8 cellular contexts compared by ENCODE assay signal in the genomic region with DNA sequence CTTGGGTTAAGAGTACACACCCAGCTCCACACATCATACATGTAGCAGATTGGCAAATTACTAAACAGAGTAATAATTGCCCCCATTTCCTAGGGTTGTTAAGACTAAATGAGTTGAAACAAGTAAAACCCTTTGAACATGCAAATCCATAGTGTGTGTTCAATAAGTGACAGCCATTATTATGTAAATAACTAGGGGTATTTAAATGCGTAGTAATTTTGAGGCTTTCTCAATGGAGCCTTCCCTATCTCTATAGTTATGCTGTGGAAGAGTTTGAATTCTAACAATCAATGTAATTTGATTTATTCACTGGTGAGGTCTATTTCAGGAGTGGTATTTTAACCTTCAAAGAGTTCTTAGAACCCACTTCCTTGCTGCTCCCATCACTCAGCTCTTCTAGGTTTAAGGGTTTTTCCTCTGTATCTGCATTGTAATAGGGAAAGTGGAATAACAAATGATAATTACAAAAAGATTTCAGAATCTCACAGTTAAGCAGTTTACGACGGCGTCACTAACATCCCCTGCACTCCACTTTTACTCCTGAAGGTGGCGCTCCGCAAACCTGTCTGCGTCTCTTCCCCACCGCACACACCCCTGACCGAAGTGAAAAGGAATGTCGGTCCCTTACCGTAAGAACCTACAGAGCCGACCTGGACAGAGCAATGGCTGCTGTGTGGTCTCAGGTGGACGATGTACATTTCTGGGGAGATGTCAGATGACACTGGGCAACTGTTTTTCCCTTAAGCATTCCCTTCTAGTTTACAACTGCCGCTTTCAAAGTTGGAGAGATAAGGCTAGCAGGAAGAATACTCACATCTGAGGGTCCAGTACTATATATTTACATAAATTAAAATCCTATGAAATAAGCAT.
DNase-seq lines count a peak whose midpoint lies in the region; ATAC-seq and TF ChIP-seq lines count a peak whose summit lies in the region.

No MANE protein-coding gene starts in this region.

- no peaks in the 10 kb centered on the region for H3K36me3 ChIP-seq in lower lobe of right lung

- H3K27ac Mint-ChIP-seq in CD14-positive monocyte, result no peak overlapping the region

- peak overlapping the region; percentile 2 for H3K27ac ChIP-seq in lower lobe of right lung

- H3K4me3 ChIP-seq in lower lobe of right lung, result peak overlapping the region; percentile 27

- H3K36me3 Mint-ChIP-seq in CD14-positive monocyte, result peaks cover 0 to 4% of the 10 kb centered on the region in 2 donors

- no peaks in the 10 kb centered on the region for H3K9me3 ChIP-seq in lower lobe of right lung

- DNase-seq in CD14-positive monocyte (ENCODE audit: low spot score), result no peak
- peak; percentile 54 for DNase-seq in GM20000 (ENCODE audit: low spot score)
- peak; percentile 63 to 71 for DNase-seq in Kasumi-1 (lab: John Stamatoyannopoulos, UW)
- DNase-seq in activated CD4-positive, alpha-beta T cell treated with anti-CD3 and anti-CD28 coated beads, Interleukin-2, amount 50 U/mL, for 1 hour, result peak; percentile 54
- peak; percentile 72 for DNase-seq in ecto neural progenitor cell (ENCODE audit: low spot score)
- DNase-seq in lower lobe of right lung, result peak; percentile 78
- DNase-seq in stimulated activated CD8-positive, alpha-beta memory T cell treated with anti-CD3 and anti-CD28 coated beads, Interleukin-12 subunit alpha, Interleukin-12 subunit beta, amount 100 ng/mL, for 24 hours (ENCODE audit: extremely low read depth), result peak; percentile 19

- H3K4me3 Mint-ChIP-seq in CD14-positive monocyte, result peak overlapping the region; percentile 59 to 63

- peaks cover 11% of the 10 kb centered on the region for H3K4me1 ChIP-seq in lower lobe of right lung

- peaks cover 5 to 6% (median 5%) of the 10 kb centered on the region in 3 donors for H3K27me3 Mint-ChIP-seq in CD14-positive monocyte (ENCODE audit: low read depth in 3 of 3)

- peak; percentile 90 for ATAC-seq in lower lobe of right lung
- ATAC-seq in HG03196 (IDR thresholded peaks at IDR 0.05; ENCODE audit: unreplicated experiment), result no peak

- intact Hi-C loops in CD14-positive monocyte (cut with micrococcal nuclease) (no loop called here), lower lobe of right lung (cut with DNase I) (no loop called here)

- no peaks in the 10 kb centered on the region for H3K27me3 ChIP-seq in lower lobe of right lung (ENCODE audit: low read depth)

- H3K9me3 Mint-ChIP-seq in CD14-positive monocyte, result peaks cover 0 to 2% (median 0%) of the 10 kb centered on the region in 7 donors

- peak; percentile 88 for TF ChIP-seq CTCF in CD14-positive monocyte (IDR thresholded peaks at IDR 0.05)
- peak; percentile 38 for TF ChIP-seq CTCF in GM20000 (IDR thresholded peaks at IDR 0.05; ENCODE audit: extremely low read depth, missing control alignments)
- peak; percentile 73 for TF ChIP-seq CTCF in lower lobe of right lung (IDR thresholded peaks at IDR 0.05)

- peaks cover 8% of the 10 kb centered on the region for H3K4me1 Mint-ChIP-seq in CD14-positive monocyte

Comparison
In these comparisons a context has a peak if more than half of its experiments do, and no peak if none do; other contexts are left out.
1. CTCF ChIP-seq: peak in every context shown above with its lines; median percentile 88 in CD14-positive monocyte; 73 in lower lobe of right lung; 38 in GM20000.